ENCODE assay signal across 1 cellular context in the genomic region with DNA sequence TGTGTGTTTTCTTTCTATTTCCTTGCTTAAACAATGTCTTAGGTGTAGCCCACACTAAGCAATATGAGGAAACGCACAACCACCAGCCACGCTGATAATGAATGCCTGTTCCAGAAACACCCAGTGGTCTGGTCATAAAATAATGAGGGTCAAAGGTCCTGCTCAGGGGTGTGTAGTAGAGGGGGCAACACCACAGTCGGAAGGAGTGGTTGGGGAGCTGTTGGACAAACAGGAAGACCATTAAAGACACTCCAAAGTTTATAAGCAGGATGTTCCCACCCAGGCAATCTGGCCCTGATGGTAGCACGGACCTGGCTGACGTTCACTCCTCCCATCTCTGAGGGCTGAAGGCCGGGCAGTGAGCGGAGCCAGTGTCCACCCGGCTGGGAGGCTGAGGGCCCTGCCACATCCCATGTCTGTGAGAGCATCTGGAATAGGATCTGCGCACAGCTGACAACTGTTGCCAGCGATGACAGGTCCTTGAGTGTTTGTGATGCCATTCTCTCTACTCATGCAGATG.
TF ChIP-seq lines count a peak whose summit lies in the region.

No MANE protein-coding gene starts in this region.

TF ChIP-seq in HepG2, 621 proteins besides CTCF, POLR2A, EP300 and RAD21 (continued from another document):
- TF ChIP-seq, protein P1, sequence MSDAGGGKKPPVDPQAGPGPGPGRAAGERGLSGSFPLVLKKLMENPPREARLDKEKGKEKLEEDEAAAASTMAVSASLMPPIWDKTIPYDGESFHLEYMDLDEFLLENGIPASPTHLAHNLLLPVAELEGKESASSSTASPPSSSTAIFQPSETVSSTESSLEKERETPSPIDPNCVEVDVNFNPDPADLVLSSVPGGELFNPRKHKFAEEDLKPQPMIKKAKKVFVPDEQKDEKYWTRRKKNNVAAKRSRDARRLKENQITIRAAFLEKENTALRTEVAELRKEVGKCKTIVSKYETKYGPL (CRISPR knock-in tag; IDR thresholded peaks at IDR 0.05) = no peak
- TF ChIP-seq MED1 (CRISPR knock-in tag; IDR thresholded peaks at IDR 0.05) (no peak), REXO4 (CRISPR knock-in tag; IDR thresholded peaks at IDR 0.05; ENCODE audit: borderline replicate concordance) (no peak), ZFY (CRISPR knock-in tag; IDR thresholded peaks at IDR 0.05) (no peak), TEAD2 (CRISPR knock-in tag; IDR thresholded peaks at IDR 0.05) (no peak), SCMH1 (CRISPR knock-in tag; IDR thresholded peaks at IDR 0.05; ENCODE audit: borderline replicate concordance) (no peak), ZNF101 (CRISPR knock-in tag; IDR thresholded peaks at IDR 0.05; ENCODE audit: borderline replicate concordance, low read depth) (no peak), GTF3A (CRISPR knock-in tag; conservative IDR thresholded peaks at IDR 0.05) (no peak), RFX1 (IDR thresholded peaks at IDR 0.05) (no peak)
- TF ChIP-seq, protein P2, sequence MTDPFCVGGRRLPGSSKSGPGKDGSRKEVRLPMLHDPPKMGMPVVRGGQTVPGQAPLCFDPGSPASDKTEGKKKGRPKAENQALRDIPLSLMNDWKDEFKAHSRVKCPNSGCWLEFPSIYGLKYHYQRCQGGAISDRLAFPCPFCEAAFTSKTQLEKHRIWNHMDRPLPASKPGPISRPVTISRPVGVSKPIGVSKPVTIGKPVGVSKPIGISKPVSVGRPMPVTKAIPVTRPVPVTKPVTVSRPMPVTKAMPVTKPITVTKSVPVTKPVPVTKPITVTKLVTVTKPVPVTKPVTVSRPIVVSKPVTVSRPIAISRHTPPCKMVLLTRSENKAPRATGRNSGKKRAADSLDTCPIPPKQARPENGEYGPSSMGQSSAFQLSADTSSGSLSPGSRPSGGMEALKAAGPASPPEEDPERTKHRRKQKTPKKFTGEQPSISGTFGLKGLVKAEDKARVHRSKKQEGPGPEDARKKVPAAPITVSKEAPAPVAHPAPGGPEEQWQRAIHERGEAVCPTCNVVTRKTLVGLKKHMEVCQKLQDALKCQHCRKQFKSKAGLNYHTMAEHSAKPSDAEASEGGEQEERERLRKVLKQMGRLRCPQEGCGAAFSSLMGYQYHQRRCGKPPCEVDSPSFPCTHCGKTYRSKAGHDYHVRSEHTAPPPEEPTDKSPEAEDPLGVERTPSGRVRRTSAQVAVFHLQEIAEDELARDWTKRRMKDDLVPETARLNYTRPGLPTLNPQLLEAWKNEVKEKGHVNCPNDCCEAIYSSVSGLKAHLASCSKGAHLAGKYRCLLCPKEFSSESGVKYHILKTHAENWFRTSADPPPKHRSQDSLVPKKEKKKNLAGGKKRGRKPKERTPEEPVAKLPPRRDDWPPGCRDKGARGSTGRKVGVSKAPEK (CRISPR knock-in tag; IDR thresholded peaks at IDR 0.05; ENCODE audit: borderline replicate concordance) = no peak
- TF ChIP-seq, protein P3, sequence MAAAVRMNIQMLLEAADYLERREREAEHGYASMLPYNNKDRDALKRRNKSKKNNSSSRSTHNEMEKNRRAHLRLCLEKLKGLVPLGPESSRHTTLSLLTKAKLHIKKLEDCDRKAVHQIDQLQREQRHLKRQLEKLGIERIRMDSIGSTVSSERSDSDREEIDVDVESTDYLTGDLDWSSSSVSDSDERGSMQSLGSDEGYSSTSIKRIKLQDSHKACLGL (CRISPR knock-in tag; IDR thresholded peaks at IDR 0.05) = no peak
